1 cellular context compared by ENCODE assay signal in genomic region chr17:81329279-81329926, GRCh38.
TF ChIP-seq lines count a peak whose summit lies in the region.

No MANE protein-coding gene starts in this region.

TF ChIP-seq in HepG2, 621 proteins besides CTCF, POLR2A, EP300 and RAD21 (continued from another document and continues in another):
- TF ChIP-seq ARID4A (CRISPR knock-in tag; IDR thresholded peaks at IDR 0.05; ENCODE audit: borderline replicate concordance) (no peak; the same call in 1 of the 2 replicates), DRAP1 (CRISPR knock-in tag; IDR thresholded peaks at IDR 0.05) (no peak), ZNF17 (CRISPR knock-in tag; IDR thresholded peaks at IDR 0.05) (no peak), ZNF282 (IDR thresholded peaks at IDR 0.05; ENCODE audit: partially characterized antibody) (no peak), PAX8 (CRISPR knock-in tag; IDR thresholded peaks at IDR 0.05; ENCODE audit: borderline replicate concordance) (no peak), RELA (CRISPR knock-in tag; IDR thresholded peaks at IDR 0.05) (no peak), STAT6 (CRISPR knock-in tag; IDR thresholded peaks at IDR 0.05; ENCODE audit: borderline replicate concordance) (no peak), REL (CRISPR knock-in tag; conservative IDR thresholded peaks at IDR 0.05) (no peak), SOX13 (IDR thresholded peaks at IDR 0.05) (no peak), SOX13 (CRISPR knock-in tag; conservative IDR thresholded peaks at IDR 0.05 in 1 of 2, IDR thresholded peaks at IDR 0.05 in 1 of 2) (peak in 1 of 2 experiments; percentile 22; a peak in 1 of 4 replicates), HNRNPL (IDR thresholded peaks at IDR 0.05; ENCODE audit: low read depth, low read length) (peak; percentile 77), ZNF414 (CRISPR knock-in tag; IDR thresholded peaks at IDR 0.05) (no peak; the same call in 1 of the 2 replicates), RBFOX2 (IDR thresholded peaks at IDR 0.05; ENCODE audit: low read depth, low read length) (peak; percentile 57), DBP (CRISPR knock-in tag; IDR thresholded peaks at IDR 0.05; ENCODE audit: not compliant biosample characterization) (no peak), SSRP1 (CRISPR knock-in tag; IDR thresholded peaks at IDR 0.05) (no peak), ZNF331 (CRISPR knock-in tag; IDR thresholded peaks at IDR 0.05) (no peak), JARID2 (CRISPR knock-in tag; IDR thresholded peaks at IDR 0.05; ENCODE audit: insufficient replicate concordance) (peak; percentile 22), ZNF816 (CRISPR knock-in tag; IDR thresholded peaks at IDR 0.05; ENCODE audit: borderline replicate concordance) (no peak), FOXJ3 (CRISPR knock-in tag; IDR thresholded peaks at IDR 0.05; ENCODE audit: borderline replicate concordance) (no peak), RCOR2 (CRISPR knock-in tag; IDR thresholded peaks at IDR 0.05) (no peak), ZNF34 (CRISPR knock-in tag; IDR thresholded peaks at IDR 0.05; ENCODE audit: borderline replicate concordance) (no peak), ZNF556 (CRISPR knock-in tag; IDR thresholded peaks at IDR 0.05; ENCODE audit: borderline replicate concordance) (no peak), CC2D1A (CRISPR knock-in tag; IDR thresholded peaks at IDR 0.05) (no peak), GATA4 (IDR thresholded peaks at IDR 0.05; ENCODE audit: borderline replicate concordance, low read depth) (no peak), HIC2 (CRISPR knock-in tag; IDR thresholded peaks at IDR 0.05; ENCODE audit: low read depth) (peak; percentile 19), ATF4 (CRISPR knock-in tag; IDR thresholded peaks at IDR 0.05) (no peak), ZNF142 (CRISPR knock-in tag; IDR thresholded peaks at IDR 0.05) (peak; percentile 63; the same call in 1 of the 2 replicates), ZNF775 (CRISPR knock-in tag; IDR thresholded peaks at IDR 0.05; ENCODE audit: borderline replicate concordance) (no peak), ATF1 (CRISPR knock-in tag; IDR thresholded peaks at IDR 0.05) (no peak), DNMT1 (CRISPR knock-in tag; IDR thresholded peaks at IDR 0.05) (no peak), ZNF354B (CRISPR knock-in tag; IDR thresholded peaks at IDR 0.05) (no peak), ZBTB38 (CRISPR knock-in tag; IDR thresholded peaks at IDR 0.05) (peak; percentile 29; the same call in 1 of the 2 replicates), ZNF674 (CRISPR knock-in tag; IDR thresholded peaks at IDR 0.05; ENCODE audit: low read depth) (no peak), KMT2A (CRISPR knock-in tag; IDR thresholded peaks at IDR 0.05) (no peak), REXO4 (CRISPR knock-in tag; IDR thresholded peaks at IDR 0.05; ENCODE audit: borderline replicate concordance) (no peak), GPN1 (CRISPR knock-in tag; IDR thresholded peaks at IDR 0.05; ENCODE audit: borderline replicate concordance) (no peak), ZFAT (CRISPR knock-in tag; conservative IDR thresholded peaks at IDR 0.05) (no peak), FOSL1 (CRISPR knock-in tag; IDR thresholded peaks at IDR 0.05; ENCODE audit: borderline replicate concordance) (peak; percentile 70; the same call in 1 of the 2 replicates), CENPBD1 (CRISPR knock-in tag; IDR thresholded peaks at IDR 0.05; ENCODE audit: borderline replicate concordance, low read depth) (no peak), NCOA2 (CRISPR knock-in tag; IDR thresholded peaks at IDR 0.05) (no peak), HINFP (CRISPR knock-in tag; IDR thresholded peaks at IDR 0.05; ENCODE audit: low read depth) (no peak), NFATC3 (CRISPR knock-in tag; IDR thresholded peaks at IDR 0.05) (no peak), ARNTL (CRISPR knock-in tag; IDR thresholded peaks at IDR 0.05) (no peak), ISX (CRISPR knock-in tag; conservative IDR thresholded peaks at IDR 0.05) (no peak)
